ENCODE assay signal across 1 cellular context in genomic region chr14:89701079-89702043, GRCh38.
TF ChIP-seq lines count a peak whose summit lies in the region.

No MANE protein-coding gene starts in this region.

TF ChIP-seq in HEK293, 187 proteins besides CTCF, POLR2A, EP300 and RAD21 (continued from another document):
- TF ChIP-seq PRDM6 (tag by site-specific recombination; IDR thresholded peaks at IDR 0.05) (no peak), EGR2 (tag by site-specific recombination; IDR thresholded peaks at IDR 0.05; ENCODE audit: low read depth) (no peak), SP7 (tag by site-specific recombination; IDR thresholded peaks at IDR 0.05) (0 out of 2 replicates have a peak, but pooled peaks have one; percentile 15)
